ENCODE assay signal across 13 cellular contexts in the genomic region with DNA sequence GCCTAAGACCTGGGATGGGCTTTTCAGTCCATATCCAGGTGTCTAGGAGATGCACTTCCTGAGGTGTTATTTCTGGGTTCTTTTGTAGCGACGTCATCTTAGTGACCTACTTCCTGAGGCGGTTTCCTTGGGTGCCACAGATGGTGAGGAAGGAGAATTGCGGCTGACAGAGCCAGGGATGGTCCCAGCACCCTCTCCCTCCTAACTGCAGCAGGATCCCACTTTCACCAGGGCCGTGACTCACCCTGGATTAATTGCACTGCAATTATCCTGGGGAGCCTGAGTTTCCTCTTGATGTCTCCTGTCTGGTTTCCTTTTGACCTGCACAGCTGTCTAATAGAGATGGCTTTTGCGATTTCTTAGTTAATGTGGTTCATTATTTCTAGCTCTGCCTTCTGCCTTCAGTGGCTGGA.
DNase-seq lines count a peak whose midpoint lies in the region; ATAC-seq and TF ChIP-seq lines count a peak whose summit lies in the region.
"Had no signal": no experiment of that assay in that cellular context is flagged by ENCODE, and none has a peak within 500 bp of the region (broad histone marks: within the 10 kb centered on the region; RNA-seq: fewer than 3 reads in every experiment).

No MANE protein-coding gene starts in this region.

- H3K27ac ChIP-seq in CD4-positive, alpha-beta T cell (ENCODE audit: low read depth, low read length): no peak overlapping the region
- no peak overlapping the region for H3K27ac ChIP-seq in H9 (ENCODE audit: insufficient read length, low read depth, low read length)
- H3K27ac ChIP-seq: stomach had no signal

- H4K20me1 ChIP-seq in H9 (ENCODE audit: control insufficient read depth, insufficient read depth, insufficient read length): no peaks in the 10 kb centered on the region

- no peak overlapping the region for H2BK120ac ChIP-seq in H9 (ENCODE audit: low read depth, low read length, poor library complexity, severe bottlenecking)

- no peak overlapping the region for H3K9ac ChIP-seq in H9 (ENCODE audit: extremely low read depth, insufficient read length, low read length)

- no peak overlapping the region for H4K8ac ChIP-seq in H9 (replicated peaks; ENCODE audit: insufficient read length, low read depth, low read length)

- no peak overlapping the region for H2BK15ac ChIP-seq in H9 (ENCODE audit: low read depth, low read length)

- no peaks in the 10 kb centered on the region for H3K9me3 Mint-ChIP-seq in CD4-positive, alpha-beta T cell
- H3K9me3 Mint-ChIP-seq in H9 (no peaks in the 10 kb centered on the region; a peak in 1 of 5 replicates), T-cell (no peaks in the 10 kb centered on the region)

- H3K79me1 ChIP-seq in H9 (ENCODE audit: insufficient read depth, low read depth, low read length, poor library complexity, severe bottlenecking): no peaks in the 10 kb centered on the region

- whole genome bisulfite sequencing in H9 (ENCODE audit: extremely low coverage, insufficient read length, low lambda C conversion rate): no CpG with 5 or more reads among the region's 6 CpGs

- no peak overlapping the region for H3K56ac ChIP-seq in H9 (ENCODE audit: insufficient read length, low read depth, low read length)

- H3K4ac ChIP-seq in H9 (ENCODE audit: low read depth, low read length): no peak overlapping the region

- no peak overlapping the region for H2BK12ac ChIP-seq in H9 (ENCODE audit: insufficient read length, low read depth, low read length)

- H3K14ac ChIP-seq in H9 (ENCODE audit: insufficient read depth, low read length): no peak overlapping the region

- H3K23ac ChIP-seq in H9 (ENCODE audit: insufficient read length, low read depth, low read length): no peak overlapping the region

- H3K36me3 Mint-ChIP-seq in CD4-positive, alpha-beta T cell (ENCODE audit: low read depth): no peaks in the 10 kb centered on the region
- H3K36me3 Mint-ChIP-seq in H9 (ENCODE audit: insufficient read depth in 1 of 3, low read depth in 3 of 3) (no peaks in the 10 kb centered on the region), T-cell (no peaks in the 10 kb centered on the region)

- DNase-seq in CD4-positive, alpha-beta T cell: no peak
- peak; percentile 54 for DNase-seq in H9
- no peak for DNase-seq in T-cell
- DNase-seq in iris pigment epithelial cell (ENCODE audit: low read depth): peak; percentile 13
- DNase-seq in C1 segment of cervical spinal cord (lab: John Stamatoyannopoulos, UW): no peak
- no peak for DNase-seq in NCI-H446 treated with DMSO at 0.1 percent for 48 hours (lab: John Stamatoyannopoulos, UW)
- DNase-seq in inferior parietal cortex (ENCODE audit: extremely low spot score): no peak
- DNase-seq: activated T-cell treated with anti-CD3 and anti-CD28 coated beads, Interleukin-2, amount 50 U/mL, for 1 hour; NCI-H510A; stimulated activated CD4-positive, alpha-beta T cell treated with anti-CD3 and anti-CD28 coated beads, Interleukin-2, amount 100 ng/mL, for 48 hours; stomach had no signal

- H3K18ac ChIP-seq in H9 (ENCODE audit: insufficient read length, low read depth, low read length): no peak overlapping the region

- H3K27me3 ChIP-seq in CD4-positive, alpha-beta T cell (ENCODE audit: control insufficient read depth, insufficient read depth, low read length): peaks cover 11% of the 10 kb centered on the region
- H3K27me3 ChIP-seq in H9 (ENCODE audit: insufficient read depth, low read length): no peaks in the 10 kb centered on the region
- H3K27me3 ChIP-seq: stomach had no signal

- H3K27ac Mint-ChIP-seq in CD4-positive, alpha-beta T cell: no peak overlapping the region
- H3K27ac Mint-ChIP-seq in H9 (no peak overlapping the region), T-cell (no peak overlapping the region)

- H3T11ph ChIP-seq in H9 (ENCODE audit: low read length): no peak overlapping the region

- CTCF ChIA-PET in CD4-positive, alpha-beta T cell (lab: Charles Lee): no interaction called here
- CTCF ChIA-PET in T-cell (lab: Charles Lee): no interaction called here

- H3K4me1 Mint-ChIP-seq in CD4-positive, alpha-beta T cell (ENCODE audit: low read depth): peaks cover 24% of the 10 kb centered on the region
- H3K4me1 Mint-ChIP-seq in H9 (peaks cover 11 to 12% of the 10 kb centered on the region in 2 experiments), T-cell (peaks cover 16 to 28% (median 18%) of the 10 kb centered on the region in 3 donors)

- no peak overlapping the region for H4K91ac ChIP-seq in H9 (ENCODE audit: insufficient read length, low read depth, low read length)

- no peak overlapping the region for H3K4me2 ChIP-seq in H9 (ENCODE audit: insufficient read depth, insufficient read length, low read length)

- H2AK5ac ChIP-seq in H9 (ENCODE audit: insufficient read length, low read length): no peak overlapping the region

- no peak overlapping the region for H2BK20ac ChIP-seq in H9 (ENCODE audit: low read depth, low read length, poor library complexity, severe bottlenecking)

- peaks cover 6% of the 10 kb centered on the region for H3K4me1 ChIP-seq in H9 (ENCODE audit: insufficient read depth, low read length)
- H3K4me1 ChIP-seq: stomach had no signal

- TF ChIP-seq CTCF in CD4-positive, alpha-beta T cell (IDR thresholded peaks at IDR 0.05): no peak
- peak; percentile 24; the same call in 2 of the 3 replicates for TF ChIP-seq CTCF in H9 (conservative IDR thresholded peaks at IDR 0.05)

- ATAC-seq in CD4-positive, alpha-beta T cell (ENCODE audit: poor library complexity): no peak
- ATAC-seq in T-cell (replicated peaks in 1 of 4) (peak in 1 of 4 experiments; percentile 62), GM21381 (IDR thresholded peaks at IDR 0.05; ENCODE audit: unreplicated experiment) (no peak)
- ATAC-seq: left lobe of liver had no signal

- H4K5ac ChIP-seq in H9 (ENCODE audit: insufficient read length, low read depth, low read length): no peak overlapping the region

- H2BK5ac ChIP-seq in H9 (ENCODE audit: insufficient read length, low read length): no peak overlapping the region

- POLR2A ChIA-PET in CD4-positive, alpha-beta T cell (lab: Charles Lee): no interaction called here
- POLR2A ChIA-PET in T-cell (lab: Charles Lee): no interaction called here

- no peaks in the 10 kb centered on the region for H3K9me3 ChIP-seq in CD4-positive, alpha-beta T cell (ENCODE audit: control insufficient read depth, low read length)
- H3K9me3 ChIP-seq in H9 (ENCODE audit: control insufficient read depth, low read depth, low read length): no peaks in the 10 kb centered on the region
- H3K9me3 ChIP-seq: stomach had no signal

- peaks cover 41% of the 10 kb centered on the region for H3K27me3 Mint-ChIP-seq in CD4-positive, alpha-beta T cell
- H3K27me3 Mint-ChIP-seq in H9 (ENCODE audit: low read depth): peaks cover 31% of the 10 kb centered on the region
- H3K27me3 Mint-ChIP-seq in T-cell: peaks cover 34 to 39% of the 10 kb centered on the region in 2 donors

- peak overlapping the region; percentile 40 for H3K4me3 Mint-ChIP-seq in CD4-positive, alpha-beta T cell
- H3K4me3 Mint-ChIP-seq in H9 (no peak overlapping the region), T-cell (peak overlapping the region in 2 of 3 donors; percentile 18 to 63)

- H2AFZ ChIP-seq in H9 (ENCODE audit: low read length): no peak overlapping the region

- intact Hi-C loops in CD4-positive, alpha-beta T cell (cut with DNase I, micrococcal nuclease): no loop called here

- no peaks in the 10 kb centered on the region for H3K79me2 ChIP-seq in H9 (ENCODE audit: insufficient read depth, low read length)

- H3K23me2 ChIP-seq in H9 (ENCODE audit: insufficient read length, low read depth, low read length, poor library complexity, severe bottlenecking): no peaks in the 10 kb centered on the region

Comparison
In these comparisons a context has a peak if more than half of its experiments do, and no peak if none do; other contexts are left out.
1. DNase-seq: peak in H9 (single experiment) and iris pigment epithelial cell (single experiment); none in CD4-positive, alpha-beta T cell (0 of 10), T-cell (0 of 34), C1 segment of cervical spinal cord (0 of 14), NCI-H446 treated with DMSO at 0.1 percent for 48 hours (single experiment) and inferior parietal cortex (single experiment).
2. H3K4me3 Mint-ChIP-seq: peak in CD4-positive, alpha-beta T cell (single experiment) and T-cell (2 of 3); none in H9 (0 of 2).